In the genomic region with DNA sequence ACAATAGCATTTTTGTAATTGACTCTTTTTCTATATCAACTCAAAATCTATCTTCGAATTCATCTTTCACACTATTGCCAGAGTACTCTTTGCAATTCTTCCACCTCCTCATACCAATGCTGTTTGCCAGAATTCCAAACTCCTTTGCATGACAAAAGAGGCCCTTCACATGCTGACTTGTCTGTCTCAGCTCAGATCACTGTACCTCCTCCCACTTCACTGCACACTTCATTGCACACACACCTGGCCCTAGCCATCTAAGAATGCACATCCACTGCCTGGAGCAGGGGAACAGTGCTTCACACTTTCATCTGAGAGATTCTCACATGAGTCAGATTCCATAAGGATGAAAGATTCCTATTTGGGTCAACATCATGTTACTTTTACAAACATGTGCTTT, we compare ENCODE assay signal across 12 cellular contexts. TPM values are rescaled to one million over a fixed set of nuclear protein-coding genes. Genes with fewer than 3 reads are reported as not detected.
DNase-seq lines count a peak whose midpoint lies in the region; ATAC-seq, FAIRE-seq and TF ChIP-seq lines count a peak whose summit lies in the region.
"Had no signal": no experiment of that assay in that cellular context is flagged by ENCODE, and none has a peak within 500 bp of the region (broad histone marks: within the 10 kb centered on the region; RNA-seq: fewer than 3 reads in every experiment).

No MANE protein-coding gene starts in this region.

- no peaks in the 10 kb centered on the region for H3K27me3 ChIP-seq in small intestine (ENCODE audit: control insufficient read depth in 2 of 2, insufficient read depth in 2 of 2, low read length in 2 of 2)
- no peaks in the 10 kb centered on the region for H3K27me3 ChIP-seq in A673 (replicated peaks; ENCODE audit: insufficient read depth, low read depth, low read length, poor library complexity)
- H3K27me3 ChIP-seq: stomach had no signal

- no peak overlapping the region for H3K4me3 ChIP-seq in small intestine (ENCODE audit: low read depth in 1 of 2, low read length in 2 of 2)
- H3K4me3 ChIP-seq in A673 (ENCODE audit: low read depth, low read length, poor library complexity, severe bottlenecking) = no peak overlapping the region
- H3K4me3 ChIP-seq: stomach had no signal

- no peaks in the 10 kb centered on the region for H3K4me1 ChIP-seq in small intestine (ENCODE audit: control insufficient read depth in 2 of 2, insufficient read depth in 1 of 2, low read depth in 1 of 2, low read length in 1 of 2)
- no peaks in the 10 kb centered on the region for H3K4me1 ChIP-seq in A673 (ENCODE audit: insufficient read depth, low read length, poor library complexity, severe bottlenecking)

- no peak overlapping the region for H3K27ac ChIP-seq in small intestine (ENCODE audit: low read depth in 1 of 2, low read length in 1 of 2)
- H3K27ac ChIP-seq in A673 (ENCODE audit: low read depth, low read length, poor library complexity, severe bottlenecking) = no peak overlapping the region
- H3K27ac ChIP-seq: stomach had no signal

- DNase-seq in NCI-H345 (lab: John Stamatoyannopoulos, UW) = peak; percentile 26
- peak; percentile 85 for DNase-seq in left kidney (ENCODE audit: low read depth, low spot score)
- DNase-seq in activated CD4-positive, alpha-beta T cell treated with anti-CD3 and anti-CD28 coated beads for 48 hours = no peak
- DNase-seq in cortex of kidney (lab: John Stamatoyannopoulos, UW) = no peak
- DNase-seq in small intestine = no peak
- no peak for DNase-seq in A673 (ENCODE audit: low spot score)
- DNase-seq: activated T-cell treated with anti-CD3 and anti-CD28 coated beads, Interleukin-2, amount 50 U/mL, for 72 hours; DMS79 treated with DMSO at 0.1 percent for 48 hours; head of caudate nucleus; stomach had no signal

- ATAC-seq in GM19023 (IDR thresholded peaks at IDR 0.05; ENCODE audit: unreplicated experiment) = peak; percentile 64
- ATAC-seq in HG02852 (IDR thresholded peaks at IDR 0.05; ENCODE audit: unreplicated experiment) = peak; percentile 84
- ATAC-seq: activated T-cell treated with anti-CD3 and anti-CD28 coated beads, Interleukin-2, amount 50 U/mL, for 72 hours had no signal

- 82 to 85% (median 83%) methylated on average over 1 of the region's 1 CpG for WGBS in small intestine, 3 donors

- no peak for FAIRE-seq in small intestine (lab: Jason Lieb, UNC)

- BruUV-seq in A673 (replicated peaks; lab: Mats Ljungman, UMichigan) = no TSS peak

- CTCF ChIA-PET in A673 (lab: Charles Lee) = no interaction called here

- intact Hi-C loops in A673 (cut with micrococcal nuclease; ENCODE audit: unreplicated experiment) = no loop called here

- POLR2A ChIA-PET in A673 (lab: Charles Lee; ENCODE audit: low non-redundant PET) = no interaction called here

- H3K36me3 ChIP-seq in small intestine (ENCODE audit: control insufficient read depth in 2 of 2, insufficient read depth in 2 of 2, low read length in 2 of 2) (no peaks in the 10 kb centered on the region), A673 (ENCODE audit: insufficient read depth, low read length, poor library complexity, severe bottlenecking) (no peaks in the 10 kb centered on the region)
- H3K36me3 ChIP-seq: stomach had no signal

- TF ChIP-seq CTCF in A673 (conservative IDR thresholded peaks at IDR 0.05; ENCODE audit: low read depth, low read length) = no peak

- H3K9me3 ChIP-seq in small intestine (ENCODE audit: control insufficient read depth, low read depth) (no peaks in the 10 kb centered on the region), A673 (ENCODE audit: low read depth, low read length, poor library complexity, severe bottlenecking) (no peaks in the 10 kb centered on the region)
- H3K9me3 ChIP-seq: stomach had no signal

RNA-seq across cellular contexts. Expression of a gene that starts 56.5 kb away (rescaled TPM):
- polyA plus RNA-seq in small intestine = 1 to 10 TPM in 1 of 3 donors, under 1 TPM in 2; 0.22 to 2.8 (median 0.27) TPM
- total RNA-seq in A673 (2021) = 6.6 and 7.1 TPM in 2 replicates

Comparison
In these comparisons a context has a peak if more than half of its experiments do, and no peak if none do; other contexts are left out.
1. DNase-seq: peak in NCI-H345 (single experiment) and left kidney (single experiment); none in activated CD4-positive, alpha-beta T cell treated with anti-CD3 and anti-CD28 coated beads for 48 hours (single experiment), cortex of kidney (single experiment), small intestine (single experiment) and A673 (single experiment).